ENCODE assay signal across 8 cellular contexts in genomic region chrX:16712116-16712824, GRCh38. TPM values are rescaled to one million over a fixed set of nuclear protein-coding genes. Genes with fewer than 3 reads are reported as not detected.
DNase-seq lines count a peak whose midpoint lies in the region; ATAC-seq, FAIRE-seq and TF ChIP-seq lines count a peak whose summit lies in the region.

Gene CTPS2 (minus strand): TSS chrX:16712669. CDS start chrX:16702902, 9,767 bp downstream.

- peak; percentile 87 for ATAC-seq in GM18867 (IDR thresholded peaks at IDR 0.05; ENCODE audit: unreplicated experiment)
- ATAC-seq in HG03064 (IDR thresholded peaks at IDR 0.05; ENCODE audit: low read depth, unreplicated experiment), result peak; percentile 79

- no peak for TF ChIP-seq POLR2A in endothelial cell of umbilical vein (IDR thresholded peaks at IDR 0.05; ENCODE audit: low read depth, low read length)

- H3K4me3 ChIP-seq in endothelial cell of umbilical vein (replicated peaks in 1 of 3; ENCODE audit: insufficient read depth in 1 of 3, low read depth in 1 of 3, low read length in 3 of 3), result peak within 1 kb of the TSS; percentile 61 to 94 (median 76)

- peak; percentile 40 for FAIRE-seq in endothelial cell of umbilical vein (lab: Jason Lieb, UNC)

- CTCF ChIA-PET in endothelial cell of umbilical vein (lab: Charles Lee), result interaction anchor here (1.0 kb wide), 1 partner anchor 275 kb away, joined by 4 read pairs; no protein-coding TSS in a partner anchor

- H3K9ac ChIP-seq in endothelial cell of umbilical vein (replicated peaks; ENCODE audit: extremely low read depth, insufficient read depth, low read length), result peak within 1 kb of the TSS; percentile 75

- H3K27ac ChIP-seq in endothelial cell of umbilical vein (ENCODE audit: insufficient read depth, low read depth, low read length), result peak within 1 kb of the TSS; percentile 45

- TF ChIP-seq CTCF in endothelial cell of umbilical vein (IDR thresholded peaks at IDR 0.05; ENCODE audit: extremely low read depth in 1 of 2, insufficient read depth in 1 of 2, low read depth in 1 of 2, low read length in 2 of 2), result peak in 1 of 2 donors; percentile 1

- no peaks in the 10 kb centered on the region for H3K9me1 ChIP-seq in endothelial cell of umbilical vein (replicated peaks; ENCODE audit: control insufficient read depth, extremely low read depth, insufficient read depth, low read length)

- BruUV-seq in endothelial cell of umbilical vein (replicated peaks; lab: Mats Ljungman, UMichigan), result no TSS peak

- H4K20me1 ChIP-seq in endothelial cell of umbilical vein (replicated peaks; ENCODE audit: control insufficient read depth, extremely low read depth, insufficient read depth, low read length), result no peaks in the 10 kb centered on the region

- POLR2A ChIA-PET in endothelial cell of umbilical vein (lab: Charles Lee), result interaction anchor here (1.3 kb wide), 1 partner anchor 59 kb away, joined by 6 read pairs; no protein-coding TSS in a partner anchor

- H3K27me3 ChIP-seq in endothelial cell of umbilical vein (ENCODE audit: control insufficient read depth in 2 of 2, insufficient read depth in 2 of 2, low read length in 2 of 2), result no peaks in the 10 kb centered on the region

- intact Hi-C loops in endothelial cell of umbilical vein (cut with micrococcal nuclease), result no loop called here

- H3K79me2 ChIP-seq in endothelial cell of umbilical vein (ENCODE audit: control insufficient read depth, insufficient read depth, low read length), result peaks cover 7% of the 10 kb centered on the region

- H3K36me3 ChIP-seq in endothelial cell of umbilical vein (ENCODE audit: control insufficient read depth in 2 of 2, extremely low read depth in 1 of 2, insufficient read depth in 2 of 2, low read length in 2 of 2), result no peaks in the 10 kb centered on the region

- no peaks in the 10 kb centered on the region for H3K9me3 ChIP-seq in endothelial cell of umbilical vein (replicated peaks; ENCODE audit: control insufficient read depth, insufficient read depth, low read length)

- peak within 1 kb of the TSS; percentile 93 for H3K4me2 ChIP-seq in endothelial cell of umbilical vein (ENCODE audit: insufficient read depth, low read length)

- peaks cover 2% of the 10 kb centered on the region for H3K4me1 ChIP-seq in endothelial cell of umbilical vein (ENCODE audit: control insufficient read depth, extremely low read depth, insufficient read depth, low read length)

- H2AFZ ChIP-seq in endothelial cell of umbilical vein (ENCODE audit: low read depth, low read length), result peak within 1 kb of the TSS; percentile 93

- DNase-seq in Ammon's horn (ENCODE audit: low spot score) (peak; percentile 42), NCI-H69 (lab: John Stamatoyannopoulos, UW) (peak; percentile 74), endothelial cell of umbilical vein (ENCODE audit: low read depth, low spot score) (peak; percentile 1), midbrain (lab: John Stamatoyannopoulos, UW) (peak; percentile 24)
- DNase-seq in activated CD8-positive, alpha-beta memory T cell treated with anti-CD3 and anti-CD28 coated beads, Interleukin-2, amount 50 U/mL, for 4 hours, result peak; percentile 27
- DNase-seq in stimulated activated naive CD4-positive, alpha-beta T cell treated with Interleukin-2 at 50 U/mL for 16 hours (lab: John Stamatoyannopoulos, UW), result peak; percentile 36

- dilution Hi-C loops in endothelial cell of umbilical vein (cut with MboI; ENCODE audit: extremely low pct_ligation_motif_present, low sequenced_read_pairs), result no loop called here

TF ChIP-seq in endothelial cell of umbilical vein, 7 proteins besides CTCF, POLR2A, EP300 and RAD21:
- TF ChIP-seq EZH2 (IDR thresholded peaks at IDR 0.05; ENCODE audit: borderline replicate concordance, low read depth, low read length, severe bottlenecking) (no peak), POLR2AphosphoS5 (IDR thresholded peaks at IDR 0.05; ENCODE audit: insufficient read depth, low read depth, low read length) (peak; percentile 18)

RNA-seq across cellular contexts. Expression of gene CTPS2, which starts in this region (rescaled TPM):
- total RNA-seq in endothelial cell of umbilical vein, result 15.1 and 15.7 TPM in 2 replicates
- polyA plus RNA-seq in endothelial cell of umbilical vein, result 6.4 and 7.4 TPM in 2 replicates
- 5.6 and 6.2 TPM in 2 replicates for polyA plus RNA-seq in endothelial cell of umbilical vein (2011; cell fraction: cytosol; rRNA removed)
- polyA plus RNA-seq in endothelial cell of umbilical vein (2011; cell fraction: nucleus; rRNA removed), result 18.8 and 20.4 TPM in 2 replicates
- polyA plus RNA-seq in endothelial cell of umbilical vein (2012), result 13.9 and 14.1 TPM in 2 replicates
- polyA minus RNA-seq in endothelial cell of umbilical vein, result 13.9 and 17.2 TPM in 2 replicates
- 15.4 TPM for polyA minus RNA-seq in endothelial cell of umbilical vein (2011; cell fraction: cytosol; rRNA and poly(A)+ RNA removed)
- polyA minus RNA-seq in endothelial cell of umbilical vein (2011; cell fraction: nucleus; rRNA and poly(A)+ RNA removed), result 21.4 and 21.9 TPM in 2 replicates

Comparison
In these comparisons a context has a peak if more than half of its experiments do, and no peak if none do; other contexts are left out.
1. Peak in every context shown above with its lines: DNase-seq, ATAC-seq, H3K4me3 ChIP-seq and H3K27ac ChIP-seq.
2. DNase-seq: peak in every context shown above with its lines; median percentile 74 in NCI-H69; 42 in Ammon's horn; 36 in stimulated activated naive CD4-positive, alpha-beta T cell treated with Interleukin-2 at 50 U/mL for 16 hours; 27 in activated CD8-positive, alpha-beta memory T cell treated with anti-CD3 and anti-CD28 coated beads, Interleukin-2, amount 50 U/mL, for 4 hours; 24 in midbrain; 1 in endothelial cell of umbilical vein.